ENCODE assay signal across 18 cellular contexts in the genomic region with DNA sequence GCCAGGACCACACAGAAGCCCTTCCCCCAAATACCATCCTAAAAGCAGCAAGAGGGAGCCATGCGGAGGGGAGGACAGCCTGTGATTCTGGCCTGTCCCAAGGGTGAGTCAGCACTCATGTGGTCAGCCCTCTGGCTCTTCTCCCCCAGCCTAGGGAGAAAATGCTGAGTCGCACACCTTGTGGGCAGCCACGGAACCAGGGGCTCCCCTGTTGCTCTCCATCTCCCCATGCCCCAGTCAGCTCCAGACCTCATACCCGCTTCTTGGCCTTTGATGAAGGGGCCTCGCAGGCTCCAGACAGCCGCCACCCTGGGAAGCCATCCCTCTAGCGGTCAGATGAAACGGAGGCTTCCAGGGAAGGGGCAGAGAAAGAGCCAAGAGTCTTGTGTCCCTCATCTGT.
DNase-seq lines count a peak whose midpoint lies in the region; ATAC-seq, FAIRE-seq and TF ChIP-seq lines count a peak whose summit lies in the region.
"Had no signal": no experiment of that assay in that cellular context is flagged by ENCODE, and none has a peak within 500 bp of the region (broad histone marks: within the 10 kb centered on the region; RNA-seq: fewer than 3 reads in every experiment).

No MANE protein-coding gene starts in this region.

- H3K36me3 ChIP-seq in HepG2 (replicated peaks in 1 of 2; ENCODE audit: control insufficient read depth in 1 of 2, insufficient read depth in 2 of 2, low read length in 2 of 2) (no peaks in the 10 kb centered on the region), right lobe of liver (no peaks in the 10 kb centered on the region), vagina (no peaks in the 10 kb centered on the region)
- H3K36me3 ChIP-seq: esophagus muscularis mucosa, thoracic aorta had no signal

- no peak overlapping the region for H3K9ac ChIP-seq in HepG2 (ENCODE audit: insufficient read depth, low read depth, low read length)
- H3K9ac ChIP-seq: KMS-11 had no signal

- WGBS in HepG2 (ENCODE audit: low lambda C conversion rate): 49% methylated on average over 8 of the region's 8 CpGs
- WGBS in right lobe of liver (ENCODE audit: insufficient coverage, low coverage, low lambda C conversion rate, missing lambda C conversion rate): 89% methylated on average over 3 of the region's 8 CpGs

- H4K20me1 ChIP-seq in HepG2 (ENCODE audit: insufficient read depth, low read length): no peaks in the 10 kb centered on the region

- POLR2A ChIA-PET in HepG2 (lab: Yijun Ruan, JAX): no interaction called here

- H3K4me2 ChIP-seq in HepG2 (ENCODE audit: low read depth, low read length): no peak overlapping the region
- H3K4me2 ChIP-seq: KMS-11 had no signal

- H3K27me3 ChIP-seq in HepG2 (ENCODE audit: control insufficient read depth in 1 of 2, insufficient read depth in 2 of 2, low read length in 2 of 2) (peaks cover 3 to 8% of the 10 kb centered on the region in 2 experiments; a peak in 3 of 5 replicates), right lobe of liver (no peaks in the 10 kb centered on the region), vagina (no peaks in the 10 kb centered on the region)

- CTCF ChIA-PET in HepG2 (lab: Yijun Ruan, JAX; ENCODE audit: low intra/inter-chr PET ratio, low total read pairs): no interaction called here

- in situ Hi-C loops in HepG2 (cut with HindIII; ENCODE audit: extremely low pct_ligation_motif_present, low pct_unique_long_range_greater_than_20kb): no loop called here

- no TSS peak for BruUV-seq in HepG2 (replicated peaks; lab: Mats Ljungman, UMichigan)

- FAIRE-seq in HepG2 (lab: Jason Lieb, UNC): no peak
- FAIRE-seq: A204.1, GM12878 had no signal

- no peak for TF ChIP-seq RAD21 in HepG2 (CRISPR knock-in tag; IDR thresholded peaks at IDR 0.05)

- H3K4me3 ChIP-seq in HepG2 (replicated peaks in 1 of 3; ENCODE audit: insufficient read depth in 1 of 3, low read depth in 2 of 3, low read length in 3 of 3) (no peak overlapping the region), right lobe of liver (no peak overlapping the region), fibroblast of the aortic adventitia (ENCODE audit: low read depth, low read length) (no peak overlapping the region), vagina (no peak overlapping the region)
- H3K4me3 ChIP-seq: esophagus muscularis mucosa, GM12878, thoracic aorta had no signal

- intact Hi-C loops in HepG2 (cut with micrococcal nuclease; ENCODE audit: unreplicated experiment) (no loop called here), right lobe of liver (cut with DNase I) (no loop called here), vagina (cut with DNase I) (no loop called here)

- H3K4me1 ChIP-seq in HepG2 (ENCODE audit: insufficient read depth, low read length) (no peaks in the 10 kb centered on the region), right lobe of liver (no peaks in the 10 kb centered on the region), vagina (peaks cover 6% of the 10 kb centered on the region)
- H3K4me1 ChIP-seq: esophagus muscularis mucosa had no signal

- TF ChIP-seq POLR2A in HepG2 (IDR thresholded peaks at IDR 0.05; ENCODE audit: insufficient read depth in 1 of 2, low read depth in 2 of 2, low read length in 2 of 2) (no peak), right lobe of liver (IDR thresholded peaks at IDR 0.05) (no peak), vagina (IDR thresholded peaks at IDR 0.05) (no peak)

- H3K27ac ChIP-seq in HepG2 (ENCODE audit: extremely low read length, insufficient read depth, low read length) (no peak overlapping the region), right lobe of liver (no peak overlapping the region), vagina (peak overlapping the region; percentile 69)
- H3K27ac ChIP-seq: esophagus muscularis mucosa, KMS-11, thoracic aorta had no signal

- H3K9me3 ChIP-seq in HepG2 (ENCODE audit: low read length) (no peaks in the 10 kb centered on the region), right lobe of liver (no peaks in the 10 kb centered on the region), vagina (no peaks in the 10 kb centered on the region)
- H3K9me3 ChIP-seq: esophagus muscularis mucosa, thoracic aorta had no signal

- TF ChIP-seq CTCF in HepG2 (CRISPR knock-in tag; IDR thresholded peaks at IDR 0.05) (no peak), right lobe of liver (IDR thresholded peaks at IDR 0.05) (no peak), fibroblast of the aortic adventitia (IDR thresholded peaks at IDR 0.05; ENCODE audit: insufficient read depth, low read length) (peak; percentile 5), vagina (IDR thresholded peaks at IDR 0.05) (no peak)

- ATAC-seq in HepG2 (peak; percentile 67), right lobe of liver (no peak), SK-N-SH treated with all-trans-retinoic acid at 6 μM for 48 hours (peak; percentile 65)
- ATAC-seq: GM12878 had no signal

- H2AFZ ChIP-seq in HepG2 (ENCODE audit: low read length): no peak overlapping the region

- DNase-seq in HepG2 (ENCODE audit: low spot score) (peak; percentile 9), right lobe of liver (no peak), fibroblast of the aortic adventitia (ENCODE audit: low read depth) (peak; percentile 57), vagina (ENCODE audit: extremely low spot score in 2 of 2) (no peak), LoVo (ENCODE audit: low spot score) (no peak), KG1 (lab: John Stamatoyannopoulos, UW) (no peak)
- DNase-seq in activated CD8-positive, alpha-beta memory T cell treated with anti-CD3 and anti-CD28 coated beads for 24 hours: no peak
- DNase-seq: activated CD4-positive, CD25-positive, alpha-beta regulatory T cell; activated naive CD8-positive, alpha-beta T cell treated with anti-CD3 and anti-CD28 coated beads, Interleukin-2, amount 10 ng/mL, durations not matched to agents 7 days and 5 days; DMS 273 treated with DMSO at 0.1 percent for 48 hours; NCI-H2081; stimulated activated CD4-positive, alpha-beta T cell treated with anti-CD3 and anti-CD28 coated beads, Interleukin-12 subunit alpha, Interleukin-12 subunit beta, amount 100 ng/mL, for 4 hours had no signal

- H3K79me2 ChIP-seq in HepG2 (ENCODE audit: insufficient read depth, low read length): no peaks in the 10 kb centered on the region

- TF ChIP-seq EP300 in HepG2 (IDR thresholded peaks at IDR 0.05; ENCODE audit: low read depth in 2 of 2, low read length in 2 of 2) (no peak), HepG2 (CRISPR knock-in tag; IDR thresholded peaks at IDR 0.05; ENCODE audit: borderline replicate concordance) (no peak)

TF ChIP-seq in HepG2, 621 proteins besides CTCF, POLR2A, EP300 and RAD21 (continues in another document):
- TF ChIP-seq MAFK (conservative IDR thresholded peaks at IDR 0.05 in 1 of 2, IDR thresholded peaks at IDR 0.05 in 1 of 2; ENCODE audit: low read length in 2 of 2): peak; percentile 71 to 76
- no peak for TF ChIP-seq CBX2 (IDR thresholded peaks at IDR 0.05; ENCODE audit: low read depth, low read length)
- TF ChIP-seq CBX2 (CRISPR knock-in tag; IDR thresholded peaks at IDR 0.05; ENCODE audit: low read depth): no peak
- no peak for TF ChIP-seq SRSF1 (optimal IDR thresholded peaks at IDR 0.05; ENCODE audit: low read depth, low read length)
- TF ChIP-seq, protein P1, sequence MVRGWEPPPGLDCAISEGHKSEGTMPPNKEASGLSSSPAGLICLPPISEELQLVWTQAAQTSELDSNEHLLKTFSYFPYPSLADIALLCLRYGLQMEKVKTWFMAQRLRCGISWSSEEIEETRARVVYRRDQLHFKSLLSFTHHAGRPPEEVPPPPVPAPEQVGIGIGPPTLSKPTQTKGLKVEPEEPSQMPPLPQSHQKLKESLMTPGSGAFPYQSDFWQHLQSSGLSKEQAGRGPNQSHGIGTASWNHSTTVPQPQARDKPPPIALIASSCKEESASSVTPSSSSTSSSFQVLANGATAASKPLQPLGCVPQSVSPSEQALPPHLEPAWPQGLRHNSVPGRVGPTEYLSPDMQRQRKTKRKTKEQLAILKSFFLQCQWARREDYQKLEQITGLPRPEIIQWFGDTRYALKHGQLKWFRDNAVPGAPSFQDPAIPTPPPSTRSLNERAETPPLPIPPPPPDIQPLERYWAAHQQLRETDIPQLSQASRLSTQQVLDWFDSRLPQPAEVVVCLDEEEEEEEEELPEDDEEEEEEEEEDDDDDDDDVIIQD (CRISPR knock-in tag; IDR thresholded peaks at IDR 0.05; ENCODE audit: low read depth): no peak
- no peak for TF ChIP-seq ZNF292 (CRISPR knock-in tag; IDR thresholded peaks at IDR 0.05; ENCODE audit: borderline replicate concordance, low read depth)
- no peak for TF ChIP-seq NBN (conservative IDR thresholded peaks at IDR 0.05)
- no peak for TF ChIP-seq ZNF589 (CRISPR knock-in tag; conservative IDR thresholded peaks at IDR 0.05)

TF ChIP-seq in SK-N-SH treated with all-trans-retinoic acid at 6 μM for 48 hours, 23 proteins besides CTCF, POLR2A, EP300 and RAD21 (continues in another document):
- no peak for TF ChIP-seq BACH2 (CRISPR knock-in tag; IDR thresholded peaks at IDR 0.05; ENCODE audit: borderline replicate concordance)
- TF ChIP-seq OSR1 (CRISPR knock-in tag; IDR thresholded peaks at IDR 0.05): no peak
- TF ChIP-seq TCF4 (CRISPR knock-in tag; IDR thresholded peaks at IDR 0.05; ENCODE audit: borderline replicate concordance): no peak
- TF ChIP-seq, protein P2, sequence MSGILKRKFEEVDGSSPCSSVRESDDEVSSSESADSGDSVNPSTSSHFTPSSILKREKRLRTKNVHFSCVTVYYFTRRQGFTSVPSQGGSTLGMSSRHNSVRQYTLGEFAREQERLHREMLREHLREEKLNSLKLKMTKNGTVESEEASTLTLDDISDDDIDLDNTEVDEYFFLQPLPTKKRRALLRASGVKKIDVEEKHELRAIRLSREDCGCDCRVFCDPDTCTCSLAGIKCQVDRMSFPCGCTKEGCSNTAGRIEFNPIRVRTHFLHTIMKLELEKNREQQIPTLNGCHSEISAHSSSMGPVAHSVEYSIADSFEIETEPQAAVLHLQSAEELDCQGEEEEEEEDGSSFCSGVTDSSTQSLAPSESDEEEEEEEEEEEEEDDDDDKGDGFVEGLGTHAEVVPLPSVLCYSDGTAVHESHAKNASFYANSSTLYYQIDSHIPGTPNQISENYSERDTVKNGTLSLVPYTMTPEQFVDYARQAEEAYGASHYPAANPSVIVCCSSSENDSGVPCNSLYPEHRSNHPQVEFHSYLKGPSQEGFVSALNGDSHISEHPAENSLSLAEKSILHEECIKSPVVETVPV (CRISPR knock-in tag; IDR thresholded peaks at IDR 0.05): no peak

Comparison
In these comparisons a context has a peak if more than half of its experiments do, and no peak if none do; other contexts are left out.
1. ATAC-seq: peak in HepG2 (single experiment) and SK-N-SH treated with all-trans-retinoic acid at 6 μM for 48 hours (single experiment); none in right lobe of liver (0 of 4).
2. DNase-seq: peak in HepG2 (single experiment) and fibroblast of the aortic adventitia (single experiment); none in right lobe of liver (0 of 3), vagina (0 of 2), LoVo (single experiment), activated CD8-positive, alpha-beta memory T cell treated with anti-CD3 and anti-CD28 coated beads for 24 hours (single experiment) and KG1 (single experiment).